In the genomic region with DNA sequence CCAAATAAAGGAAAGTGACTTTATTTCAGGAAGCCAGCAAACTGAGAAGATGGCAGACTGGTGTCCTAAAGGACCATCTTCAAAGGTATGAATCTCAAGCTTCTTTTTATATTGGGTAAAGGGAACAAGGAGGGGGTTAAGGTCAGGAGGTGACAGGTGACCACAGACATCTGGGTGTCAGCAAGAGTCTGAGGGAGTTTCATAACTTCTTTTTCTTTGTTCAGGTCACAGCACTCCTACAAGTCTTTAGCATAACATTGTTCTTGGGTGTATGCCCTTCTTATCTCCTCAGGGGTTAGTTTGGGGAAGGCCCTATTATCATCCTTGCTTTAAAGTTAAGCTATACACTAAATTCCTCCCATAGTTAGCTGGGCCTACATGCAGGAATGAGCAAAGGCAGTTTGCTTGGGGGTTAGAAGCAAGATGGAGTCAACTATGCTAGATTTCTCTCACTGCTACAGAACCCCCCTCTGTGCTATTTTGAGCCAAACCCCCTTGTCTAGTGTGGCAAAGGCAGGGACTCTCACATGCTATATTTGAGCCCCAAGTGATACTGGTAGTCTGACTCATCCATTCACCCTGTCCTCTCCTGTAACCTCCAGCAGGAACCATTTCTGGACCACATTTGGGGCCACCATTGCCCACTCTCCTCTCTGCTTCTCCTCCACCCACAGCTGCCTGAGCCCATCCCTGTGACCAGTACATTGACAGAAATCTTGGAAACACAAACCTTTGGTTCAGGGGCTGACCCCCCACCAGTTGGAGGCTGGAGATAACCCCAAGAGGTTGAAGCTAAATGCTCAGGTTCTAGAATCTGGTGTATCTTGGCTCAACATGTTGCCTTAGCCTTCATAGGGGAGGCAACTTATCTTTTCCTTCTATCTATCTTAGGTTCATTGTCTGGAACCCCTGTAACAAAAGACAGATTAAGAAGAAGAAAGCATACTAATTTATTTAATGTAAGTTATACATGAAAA, we compare ENCODE assay signal across 12 cellular contexts. TPM values are rescaled to one million over a fixed set of nuclear protein-coding genes. Genes with fewer than 3 reads are reported as not detected.
DNase-seq lines count a peak whose midpoint lies in the region; ATAC-seq and TF ChIP-seq lines count a peak whose summit lies in the region.
"Had no signal": no experiment of that assay in that cellular context is flagged by ENCODE, and none has a peak within 500 bp of the region (broad histone marks: within the 10 kb centered on the region; RNA-seq: fewer than 3 reads in every experiment).

No MANE protein-coding gene starts in this region.

- intact Hi-C loops in MCF 10A (cut with micrococcal nuclease), result no loop called here

- peak overlapping the region in 1 of 2 donors; percentile 24 for H3K4me3 Mint-ChIP-seq in stimulated activated naive B cell treated with anti-CD40 and anti-IgM and Interleukin-4, amounts not matched to agents 10 μg/mL and 1 μg/mL and 100 μg/mL, for 72 hours
- H3K4me3 Mint-ChIP-seq in MCF 10A (ENCODE audit: unreplicated experiment), result no peak overlapping the region
- H3K4me3 Mint-ChIP-seq: activated T-cell treated with anti-CD3 and anti-CD28 coated beads, Interleukin-2, amount 50 U/mL, for 4 hours had no signal

- H3K9me3 Mint-ChIP-seq in stimulated activated naive B cell treated with anti-CD40 and anti-IgM and Interleukin-4, amounts not matched to agents 10 μg/mL and 1 μg/mL and 100 μg/mL, for 72 hours, result peaks cover 12 to 13% of the 10 kb centered on the region in 2 donors
- H3K9me3 Mint-ChIP-seq in MCF 10A (ENCODE audit: unreplicated experiment), result peaks cover 7% of the 10 kb centered on the region

- H3K27ac Mint-ChIP-seq in stimulated activated naive B cell treated with anti-CD40 and anti-IgM and Interleukin-4, amounts not matched to agents 10 μg/mL and 1 μg/mL and 100 μg/mL, for 72 hours, result peak overlapping the region; percentile 56
- H3K27ac Mint-ChIP-seq in MCF 10A (ENCODE audit: low read depth, unreplicated experiment), result no peak overlapping the region

- no peak for TF ChIP-seq CTCF in MCF 10A (IDR thresholded peaks at IDR 0.05; ENCODE audit: unreplicated experiment)

- ATAC-seq in GM19035 (IDR thresholded peaks at IDR 0.05; ENCODE audit: unreplicated experiment), result peak; percentile 76
- ATAC-seq in GM21786 (IDR thresholded peaks at IDR 0.05; ENCODE audit: unreplicated experiment), result peak; percentile 84
- ATAC-seq in HG03175 (IDR thresholded peaks at IDR 0.05; ENCODE audit: unreplicated experiment), result peak; percentile 78
- peak; percentile 93 to 94 for ATAC-seq in stimulated activated naive B cell treated with anti-CD40 and anti-IgM and Interleukin-4, amounts not matched to agents 10 μg/mL and 1 μg/mL and 100 μg/mL, for 72 hours (replicated peaks)
- ATAC-seq: activated T-cell treated with anti-CD3 and anti-CD28 coated beads, Interleukin-2, amount 50 U/mL, for 4 hours; body of pancreas; heart right ventricle had no signal

- POLR2A ChIA-PET in MCF 10A (lab: Yijun Ruan, JAX), result interaction anchor here (0.7 kb wide), 1 partner anchor 95 kb away, joined by 4 read pairs; no protein-coding TSS in a partner anchor

- no TSS peak for BruUV-seq in MCF 10A (replicated peaks; lab: Mats Ljungman, UMichigan)

- no peaks in the 10 kb centered on the region for H3K27me3 Mint-ChIP-seq in stimulated activated naive B cell treated with anti-CD40 and anti-IgM and Interleukin-4, amounts not matched to agents 10 μg/mL and 1 μg/mL and 100 μg/mL, for 72 hours
- no peaks in the 10 kb centered on the region for H3K27me3 Mint-ChIP-seq in MCF 10A (ENCODE audit: insufficient read depth, unreplicated experiment)

- DNase-seq in stimulated activated naive B cell treated with anti-CD40 and anti-IgM and Interleukin-4, amounts not matched to agents 10 μg/mL and 1 μg/mL and 100 μg/mL, for 72 hours, result peak; percentile 32
- DNase-seq in MCF 10A (ENCODE audit: unreplicated experiment) (no peak), DMS114 treated with DMSO at 0.1 percent for 48 hours (lab: John Stamatoyannopoulos, UW; ENCODE audit: unreplicated experiment) (no peak), amniotic stem cell (lab: John Stamatoyannopoulos, UW) (no peak)
- DNase-seq: activated T-cell treated with anti-CD3 and anti-CD28 coated beads, Interleukin-2, amount 50 U/mL, for 4 hours; body of pancreas; heart right ventricle; NCI-H2029; tibial artery had no signal

- peaks cover 28 to 47% of the 10 kb centered on the region in 2 donors for H3K36me3 Mint-ChIP-seq in stimulated activated naive B cell treated with anti-CD40 and anti-IgM and Interleukin-4, amounts not matched to agents 10 μg/mL and 1 μg/mL and 100 μg/mL, for 72 hours
- peaks cover 20% of the 10 kb centered on the region for H3K36me3 Mint-ChIP-seq in MCF 10A (ENCODE audit: insufficient read depth, unreplicated experiment)

- CTCF ChIA-PET in MCF 10A (lab: Yijun Ruan, JAX), result interaction anchor here (0.6 kb wide), 1 partner anchor 195 kb away, joined by 3 read pairs; no protein-coding TSS in a partner anchor

- H3K4me1 Mint-ChIP-seq in stimulated activated naive B cell treated with anti-CD40 and anti-IgM and Interleukin-4, amounts not matched to agents 10 μg/mL and 1 μg/mL and 100 μg/mL, for 72 hours, result peaks cover 22 to 26% of the 10 kb centered on the region in 2 donors
- H3K4me1 Mint-ChIP-seq in MCF 10A (ENCODE audit: insufficient read depth, unreplicated experiment), result no peaks in the 10 kb centered on the region

RNA-seq across cellular contexts. Expression of a gene that starts 55.5 kb away (rescaled TPM):
- total RNA-seq in MCF 10A (2022), result 0.19 and 0.29 TPM in 2 replicates
